ENCODE assay signal across 27 cellular contexts in genomic region chr7:98862203-98862602, GRCh38. TPM values are rescaled to one million over a fixed set of nuclear protein-coding genes. Genes with fewer than 3 reads are reported as not detected.
"Had no signal": no experiment of that assay in that cellular context is flagged by ENCODE, and none has a peak within 500 bp of the region (broad histone marks: within the 10 kb centered on the region; RNA-seq: fewer than 3 reads in every experiment).

No MANE protein-coding gene starts in this region.

- H3K36me3 ChIP-seq: esophagus squamous epithelium, gastrocnemius medialis, heart right ventricle, left lung, lower lobe of right lung had no signal

- H3K4me1 Mint-ChIP-seq: endodermal cell, naive B cell had no signal

- H3K9me3 ChIP-seq: esophagus squamous epithelium, gastrocnemius medialis, heart right ventricle, left lung, lower lobe of right lung, mucosa of descending colon had no signal

- DNase-seq: dermis blood vessel endothelial cell; dorsolateral prefrontal cortex; effector CD4-positive, alpha-beta T cell; effector memory CD4-positive, alpha-beta T cell; endodermal cell; erythroblast; esophagus squamous epithelium; foreskin fibroblast; foreskin melanocyte; gastrocnemius medialis; glutamatergic neuron; head of caudate nucleus; heart right ventricle; hippocampal formation; left cardiac atrium; left ventricle myocardium superior; lower lobe of right lung; mesenchymal stem cell; naive B cell had no signal

- H3K9me3 Mint-ChIP-seq: endodermal cell; mesothelial cell of epicardium; naive thymus-derived CD8-positive, alpha-beta T cell had no signal

- H3K4me3 Mint-ChIP-seq: endodermal cell; mesothelial cell of epicardium; naive thymus-derived CD8-positive, alpha-beta T cell had no signal

- H3K27ac ChIP-seq: coronary artery, dorsolateral prefrontal cortex, epithelial cell of prostate, esophagus squamous epithelium, gastrocnemius medialis, heart right ventricle, left lung, lower lobe of right lung had no signal

- H3K4me3 ChIP-seq: coronary artery, dorsolateral prefrontal cortex, esophagus squamous epithelium, gastrocnemius medialis, heart right ventricle, left lung, lower lobe of right lung, mucosa of descending colon had no signal

- ATAC-seq: esophagus mucosa; gastrocnemius medialis; heart right ventricle; left cardiac atrium; left lung; left ventricle myocardium superior; lower lobe of right lung; mucosa of descending colon; naive thymus-derived CD8-positive, alpha-beta T cell had no signal

- H3K27ac Mint-ChIP-seq: endodermal cell, mesothelial cell of epicardium, naive B cell had no signal

- H3K27me3 ChIP-seq: dorsolateral prefrontal cortex, gastrocnemius medialis had no signal

- H3K4me1 ChIP-seq: esophagus squamous epithelium, gastrocnemius medialis had no signal

RNA-seq across cellular contexts. Expression of gene TMEM130, which starts 7.6 kb away (rescaled TPM):
- polyA plus RNA-seq: keratinocyte; naive thymus-derived CD8-positive, alpha-beta T cell had no signal
